In the genomic region with DNA sequence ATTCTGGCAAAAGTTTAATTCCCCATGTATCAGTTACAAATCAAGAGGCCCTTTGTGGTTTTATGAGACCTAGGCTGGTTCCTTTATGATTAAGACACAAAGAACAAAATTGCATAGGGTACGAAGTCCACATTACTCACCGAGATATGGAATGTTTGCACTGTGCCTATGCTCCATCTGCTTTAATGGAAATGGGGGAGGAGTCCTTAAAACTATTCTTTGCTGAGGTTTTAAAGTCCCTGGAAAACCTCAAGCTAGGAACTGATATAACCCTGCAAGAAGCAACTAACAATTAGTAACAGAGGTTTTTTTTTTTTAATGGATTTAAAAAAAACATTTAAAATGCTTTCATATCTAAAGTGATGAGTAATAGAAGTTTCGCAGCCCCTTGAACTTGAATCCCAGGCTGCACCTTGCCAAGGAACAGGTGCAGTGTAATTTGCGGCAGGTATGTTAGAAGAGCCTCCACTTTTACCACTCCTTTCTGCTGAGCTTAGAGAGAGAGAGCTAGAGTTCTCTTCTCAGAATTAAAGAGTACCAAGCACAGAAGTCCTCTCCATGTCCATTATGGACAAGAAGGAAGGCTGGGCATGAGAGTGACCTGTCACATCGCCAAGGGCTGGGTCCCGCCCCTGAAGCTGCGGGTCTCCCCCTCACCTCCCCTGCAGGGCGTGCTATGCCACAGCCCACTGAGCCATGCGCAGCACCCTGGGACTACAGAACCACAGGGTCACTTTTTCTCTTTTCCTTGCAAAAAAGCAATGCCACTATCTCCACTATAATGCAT, we compare ENCODE assay signal across 8 cellular contexts. TPM values are rescaled to one million over a fixed set of nuclear protein-coding genes. Genes with fewer than 3 reads are reported as not detected.
DNase-seq lines count a peak whose midpoint lies in the region; FAIRE-seq and TF ChIP-seq lines count a peak whose summit lies in the region.

No MANE protein-coding gene starts in this region.

- DNase-seq in NCI-H187 treated with DMSO at 0.1 percent for 48 hours (lab: John Stamatoyannopoulos, UW) (peak; percentile 2), NCI-H187 (lab: John Stamatoyannopoulos, UW) (no peak), RPMI7951 (ENCODE audit: low read depth) (peak; percentile 31), epithelial cell of proximal tubule (ENCODE audit: low read depth) (no peak), small intestine (peak; percentile 99), COR-L47 (lab: John Stamatoyannopoulos, UW) (no peak), cerebellar nuclear complex (lab: John Stamatoyannopoulos, UW) (no peak)
- DNase-seq in stimulated activated CD4-positive, alpha-beta T cell treated with anti-CD3 and anti-CD28 coated beads, Interleukin-4, amount 100 ng/mL, for 24 hours, result no peak

- peak overlapping the region; percentile 86 to 97 for H3K27ac ChIP-seq in small intestine (ENCODE audit: low read depth in 1 of 2, low read length in 1 of 2)

- peaks cover 10 to 11% of the 10 kb centered on the region in 2 donors for H3K36me3 ChIP-seq in small intestine (ENCODE audit: control insufficient read depth in 2 of 2, insufficient read depth in 2 of 2, low read length in 2 of 2)

- H3K27me3 ChIP-seq in small intestine (ENCODE audit: control insufficient read depth in 2 of 2, insufficient read depth in 2 of 2, low read length in 2 of 2), result no peaks in the 10 kb centered on the region

- H3K4me3 ChIP-seq in epithelial cell of proximal tubule (ENCODE audit: low read depth, low read length), result peak overlapping the region; percentile 20
- peak overlapping the region in 1 of 2 donors; percentile 63 for H3K4me3 ChIP-seq in small intestine (ENCODE audit: low read depth in 1 of 2, low read length in 2 of 2)

- 8 to 42% (median 14%) methylated on average over 9 of the region's 9 CpGs for WGBS in small intestine, 3 donors

- TF ChIP-seq CTCF in epithelial cell of proximal tubule (conservative IDR thresholded peaks at IDR 0.05; ENCODE audit: low read depth, low read length), result no peak

- no peak for FAIRE-seq in small intestine (lab: Jason Lieb, UNC)

- H3K9me3 ChIP-seq in small intestine (ENCODE audit: control insufficient read depth, low read depth), result no peaks in the 10 kb centered on the region

- peaks cover 0 to 7% of the 10 kb centered on the region in 2 donors for H3K4me1 ChIP-seq in small intestine (ENCODE audit: control insufficient read depth in 2 of 2, insufficient read depth in 1 of 2, low read depth in 1 of 2, low read length in 1 of 2)

RNA-seq across cellular contexts. Expression of a gene that starts 2.3 kb away (rescaled TPM):
- total RNA-seq in RPMI7951 (2014; rRNA removed; shearing (Covaris generic)), result 25.1 and 37.7 TPM in 2 replicates
- total RNA-seq in epithelial cell of proximal tubule, result 23.7 and 32.4 TPM in 2 replicates
- polyA plus RNA-seq in small intestine, result 100 to 1,000 TPM; 154 to 226 (median 169) TPM

Comparison
In these comparisons a context has a peak if more than half of its experiments do, and no peak if none do; other contexts are left out.
1. DNase-seq: peak in NCI-H187 treated with DMSO at 0.1 percent for 48 hours (single experiment), RPMI7951 (single experiment) and small intestine (single experiment); none in NCI-H187 (0 of 2), epithelial cell of proximal tubule (single experiment), COR-L47 (single experiment), cerebellar nuclear complex (0 of 2) and stimulated activated CD4-positive, alpha-beta T cell treated with anti-CD3 and anti-CD28 coated beads, Interleukin-4, amount 100 ng/mL, for 24 hours (single experiment).